Comparison of ENCODE assay signal across 1 cellular context in genomic region chr2:241218131-241219029, GRCh38.
TF ChIP-seq lines count a peak whose summit lies in the region.

No MANE protein-coding gene starts in this region.

TF ChIP-seq in HepG2, 621 proteins besides CTCF, POLR2A, EP300 and RAD21 (continued from another document and continues in another):
- TF ChIP-seq POGK (CRISPR knock-in tag; conservative IDR thresholded peaks at IDR 0.05) (peak; percentile 21; the same call in 1 of the 2 replicates), PRDM4 (CRISPR knock-in tag; IDR thresholded peaks at IDR 0.05; ENCODE audit: borderline replicate concordance) (no peak), ZNF550 (CRISPR knock-in tag; IDR thresholded peaks at IDR 0.05; ENCODE audit: borderline replicate concordance) (0 out of 2 replicates have a peak, but pooled peaks have one; percentile 43), GATA4 (IDR thresholded peaks at IDR 0.05; ENCODE audit: borderline replicate concordance, low read depth) (no peak), ZNF329 (CRISPR knock-in tag; IDR thresholded peaks at IDR 0.05; ENCODE audit: low read depth) (no peak), ZNF264 (CRISPR knock-in tag; IDR thresholded peaks at IDR 0.05) (no peak), ZNF576 (CRISPR knock-in tag; IDR thresholded peaks at IDR 0.05) (0 out of 2 replicates have a peak, but pooled peaks have one; percentile 59), E2F2 (CRISPR knock-in tag; IDR thresholded peaks at IDR 0.05; ENCODE audit: borderline replicate concordance) (0 out of 2 replicates have a peak, but pooled peaks have one; percentile 33), CENPBD1 (CRISPR knock-in tag; IDR thresholded peaks at IDR 0.05; ENCODE audit: borderline replicate concordance, low read depth) (no peak), MIER3 (CRISPR knock-in tag; IDR thresholded peaks at IDR 0.05; ENCODE audit: borderline replicate concordance) (0 out of 2 replicates have a peak, but pooled peaks have one; percentile 1), SOX5 (CRISPR knock-in tag; IDR thresholded peaks at IDR 0.05; ENCODE audit: borderline replicate concordance) (0 out of 2 replicates have a peak, but pooled peaks have one; percentile 28), ZNF407 (CRISPR knock-in tag; IDR thresholded peaks at IDR 0.05; ENCODE audit: not compliant biosample characterization) (no peak), ZNF770 (CRISPR knock-in tag; IDR thresholded peaks at IDR 0.05) (no peak), STAG1 (CRISPR knock-in tag; IDR thresholded peaks at IDR 0.05) (peak; percentile 48), ZBTB46 (CRISPR knock-in tag; IDR thresholded peaks at IDR 0.05; ENCODE audit: borderline replicate concordance) (no peak), MED1 (CRISPR knock-in tag; IDR thresholded peaks at IDR 0.05) (peak; percentile 37; the same call in 1 of the 2 replicates), ZNF44 (CRISPR knock-in tag; IDR thresholded peaks at IDR 0.05) (no peak; the same call in 1 of the 2 replicates), HNF1B (CRISPR knock-in tag; IDR thresholded peaks at IDR 0.05) (no peak), TRIM22 (IDR thresholded peaks at IDR 0.05) (no peak), ZNF121 (CRISPR knock-in tag; IDR thresholded peaks at IDR 0.05) (no peak), AKAP8 (CRISPR knock-in tag; IDR thresholded peaks at IDR 0.05) (no peak; the same call in 1 of the 2 replicates), ZNF230 (CRISPR knock-in tag; IDR thresholded peaks at IDR 0.05) (peak; percentile 24; the same call in 1 of the 2 replicates), SETDB1 (CRISPR knock-in tag; IDR thresholded peaks at IDR 0.05; ENCODE audit: borderline replicate concordance) (no peak), NCOR1 (IDR thresholded peaks at IDR 0.05; ENCODE audit: borderline replicate concordance, low read length) (no peak), FUBP1 (CRISPR knock-in tag; IDR thresholded peaks at IDR 0.05; ENCODE audit: borderline replicate concordance) (no peak), SRSF1 (optimal IDR thresholded peaks at IDR 0.05; ENCODE audit: low read depth, low read length) (no peak), ZMYM4 (CRISPR knock-in tag; IDR thresholded peaks at IDR 0.05) (no peak), NFKBIZ (CRISPR knock-in tag; IDR thresholded peaks at IDR 0.05) (no peak), TRIM24 (CRISPR knock-in tag; IDR thresholded peaks at IDR 0.05) (no peak), HOXD1 (CRISPR knock-in tag; IDR thresholded peaks at IDR 0.05) (peak; percentile 61; the same call in 1 of the 2 replicates)
